In genomic region chr1:33872681-33873080, GRCh38 we compare ENCODE assay signal across 34 cellular contexts. TPM values are rescaled to one million over a fixed set of nuclear protein-coding genes. Genes with fewer than 3 reads are reported as not detected.
DNase-seq lines count a peak whose midpoint lies in the region; ATAC-seq, FAIRE-seq and TF ChIP-seq lines count a peak whose summit lies in the region.
"Had no signal": no experiment of that assay in that cellular context is flagged by ENCODE, and none has a peak within 500 bp of the region (broad histone marks: within the 10 kb centered on the region; RNA-seq: fewer than 3 reads in every experiment).

No MANE protein-coding gene starts in this region.

- no peaks in the 10 kb centered on the region for H3K36me3 Mint-ChIP-seq in natural killer cell treated with Interleukin-12 subunit alpha and Interleukin-12 subunit beta and Interleukin-15 and Interleukin-18, amount 100 ng/mL, for 72 hours
- H3K36me3 Mint-ChIP-seq in natural killer cell (no peaks in the 10 kb centered on the region), Calu3 (ENCODE audit: insufficient read depth, unreplicated experiment) (no peaks in the 10 kb centered on the region)
- H3K36me3 Mint-ChIP-seq in activated CD4-positive, alpha-beta T cell treated with anti-CD3 and anti-CD28 coated beads, Interleukin-2, amount 10 ng/mL, durations not matched to agents 7 days and 5 days (ENCODE audit: low read depth): no peaks in the 10 kb centered on the region
- H3K36me3 Mint-ChIP-seq: naive B cell had no signal

- POLR2A ChIA-PET in activated CD4-positive, alpha-beta T cell treated with anti-CD3 and anti-CD28 coated beads, Interleukin-2, amount 10 ng/mL, durations not matched to agents 7 days and 5 days (lab: Charles Lee): interaction anchor here (0.7 kb wide), 1 partner anchor 941 kb away, joined by 10 read pairs; no protein-coding TSS in a partner anchor

- intact Hi-C loops in natural killer cell (cut with micrococcal nuclease): no loop called here
- intact Hi-C loops in Calu3 (cut with micrococcal nuclease; ENCODE audit: unreplicated experiment): no loop called here

- H3K4me3 Mint-ChIP-seq in natural killer cell treated with Interleukin-12 subunit alpha and Interleukin-12 subunit beta and Interleukin-15 and Interleukin-18, amount 100 ng/mL, for 72 hours: peak overlapping the region; percentile 24
- H3K4me3 Mint-ChIP-seq in natural killer cell (no peak overlapping the region), Calu3 (ENCODE audit: low read depth, unreplicated experiment) (no peak overlapping the region)
- no peak overlapping the region for H3K4me3 Mint-ChIP-seq in activated CD4-positive, alpha-beta T cell treated with anti-CD3 and anti-CD28 coated beads, Interleukin-2, amount 10 ng/mL, durations not matched to agents 7 days and 5 days
- H3K4me3 Mint-ChIP-seq: activated CD8-positive, alpha-beta T cell treated with anti-CD3 and anti-CD28 coated beads for 36 hours; activated T-helper 1 cell treated with anti-CD3 and anti-CD28 coated beads, Interleukin-12 subunit alpha, Interleukin-12 subunit beta, Interleukin-2, Interleukin-4 antibody, amounts not matched to agents 30 ng/mL and 10 ng/mL and 1 ng/mL, durations not matched to agents 14 hours and 24 hours and 36 hours; CD4-positive, alpha-beta T cell; IgD-negative memory B cell; naive B cell had no signal

- H3K4me3 ChIP-seq in bronchial epithelial cell (ENCODE audit: low read depth, low read length) (no peak overlapping the region), kidney epithelial cell (ENCODE audit: low read depth, low read length) (no peak overlapping the region)
- H3K4me3 ChIP-seq: upper lobe of left lung had no signal

- no peaks in the 10 kb centered on the region for H3K9me3 Mint-ChIP-seq in natural killer cell treated with Interleukin-12 subunit alpha and Interleukin-12 subunit beta and Interleukin-15 and Interleukin-18, amount 100 ng/mL, for 72 hours
- H3K9me3 Mint-ChIP-seq in natural killer cell (no peaks in the 10 kb centered on the region), Calu3 (ENCODE audit: low read depth, unreplicated experiment) (peaks cover 6% of the 10 kb centered on the region)
- no peaks in the 10 kb centered on the region for H3K9me3 Mint-ChIP-seq in activated CD4-positive, alpha-beta T cell treated with anti-CD3 and anti-CD28 coated beads, Interleukin-2, amount 10 ng/mL, durations not matched to agents 7 days and 5 days
- H3K9me3 Mint-ChIP-seq: activated CD8-positive, alpha-beta T cell treated with anti-CD3 and anti-CD28 coated beads for 36 hours; activated T-helper 1 cell treated with anti-CD3 and anti-CD28 coated beads, Interleukin-12 subunit alpha, Interleukin-12 subunit beta, Interleukin-2, Interleukin-4 antibody, amounts not matched to agents 30 ng/mL and 10 ng/mL and 1 ng/mL, durations not matched to agents 14 hours and 24 hours and 36 hours; CD4-positive, alpha-beta T cell; IgD-negative memory B cell had no signal

- H3K27me3 Mint-ChIP-seq in natural killer cell treated with Interleukin-12 subunit alpha and Interleukin-12 subunit beta and Interleukin-15 and Interleukin-18, amount 100 ng/mL, for 72 hours: peaks cover 6 to 13% of the 10 kb centered on the region in 2 donors
- H3K27me3 Mint-ChIP-seq in natural killer cell (ENCODE audit: low read depth in 2 of 2) (peaks cover 8 to 21% of the 10 kb centered on the region in 2 donors), Calu3 (ENCODE audit: unreplicated experiment) (no peaks in the 10 kb centered on the region)
- peaks cover 4% of the 10 kb centered on the region for H3K27me3 Mint-ChIP-seq in activated CD4-positive, alpha-beta T cell treated with anti-CD3 and anti-CD28 coated beads, Interleukin-2, amount 10 ng/mL, durations not matched to agents 7 days and 5 days

- no peaks in the 10 kb centered on the region for H3K36me3 ChIP-seq in bronchial epithelial cell (ENCODE audit: control insufficient read depth, insufficient read depth, low read length)
- no peaks in the 10 kb centered on the region for H3K36me3 ChIP-seq in kidney epithelial cell (ENCODE audit: control insufficient read depth, insufficient read depth, low read length)
- H3K36me3 ChIP-seq: brain microvascular endothelial cell, upper lobe of left lung had no signal

- no peak for DNase-seq in natural killer cell treated with Interleukin-12 subunit alpha and Interleukin-12 subunit beta and Interleukin-15 and Interleukin-18, amount 100 ng/mL, for 72 hours (ENCODE audit: low spot score)
- DNase-seq in natural killer cell: no peak
- DNase-seq in bronchial epithelial cell (ENCODE audit: low read depth): peak; percentile 2
- DNase-seq in kidney epithelial cell (ENCODE audit: low read depth): peak; percentile 12
- DNase-seq in hepatic stellate cell (ENCODE audit: low spot score): no peak
- DNase-seq in Calu3: no peak
- DNase-seq in activated CD4-positive, alpha-beta T cell treated with anti-CD3 and anti-CD28 coated beads, Interleukin-2, amount 10 ng/mL, durations not matched to agents 7 days and 5 days: no peak
- DNase-seq: activated CD4-positive, alpha-beta T cell treated with anti-CD3 and anti-CD28 coated beads for 1 hour; activated CD8-positive, alpha-beta memory T cell treated with anti-CD3 and anti-CD28 coated beads, Interleukin-2, amount 50 U/mL, for 48 hours; activated naive CD4-positive, alpha-beta T cell treated with Interleukin-2 at 50 U/mL for 16 hours; brain microvascular endothelial cell; CD4-positive, alpha-beta T cell; glutamatergic neuron; midbrain; naive B cell; NCI-H1092; NCI-H1694; NCI-H446 treated with DMSO at 0.1 percent for 48 hours; stimulated activated CD4-positive, alpha-beta T cell treated with anti-CD3 and anti-CD28 coated beads, Interleukin-15, amount 100 ng/mL, for 24 hours; stimulated activated CD4-positive, alpha-beta T cell treated with anti-CD3 and anti-CD28 coated beads, Interleukin-4, amount 100 ng/mL, for 4 hours; substantia nigra; upper lobe of left lung had no signal

- H3K4me1 Mint-ChIP-seq in natural killer cell treated with Interleukin-12 subunit alpha and Interleukin-12 subunit beta and Interleukin-15 and Interleukin-18, amount 100 ng/mL, for 72 hours (ENCODE audit: low read depth in 2 of 2): peaks cover 30 to 41% of the 10 kb centered on the region in 2 donors
- peaks cover 31 to 44% of the 10 kb centered on the region in 2 donors for H3K4me1 Mint-ChIP-seq in natural killer cell
- H3K4me1 Mint-ChIP-seq in Calu3 (ENCODE audit: low read depth, unreplicated experiment): no peaks in the 10 kb centered on the region
- no peaks in the 10 kb centered on the region for H3K4me1 Mint-ChIP-seq in activated CD4-positive, alpha-beta T cell treated with anti-CD3 and anti-CD28 coated beads, Interleukin-2, amount 10 ng/mL, durations not matched to agents 7 days and 5 days
- H3K4me1 Mint-ChIP-seq: IgD-negative memory B cell, naive B cell had no signal

- FAIRE-seq in bronchial epithelial cell (lab: Jason Lieb, UNC): no peak
- FAIRE-seq: islet of Langerhans had no signal

- no peak for ATAC-seq in natural killer cell treated with Interleukin-12 subunit alpha and Interleukin-12 subunit beta and Interleukin-15 and Interleukin-18, amount 100 ng/mL, for 72 hours
- ATAC-seq in natural killer cell: no peak
- no peak for ATAC-seq in GM18520 (IDR thresholded peaks at IDR 0.05; ENCODE audit: unreplicated experiment)

- H3K27ac Mint-ChIP-seq in natural killer cell treated with Interleukin-12 subunit alpha and Interleukin-12 subunit beta and Interleukin-15 and Interleukin-18, amount 100 ng/mL, for 72 hours: no peak overlapping the region
- H3K27ac Mint-ChIP-seq in natural killer cell (no peak overlapping the region), Calu3 (ENCODE audit: unreplicated experiment) (no peak overlapping the region)
- no peak overlapping the region for H3K27ac Mint-ChIP-seq in activated CD4-positive, alpha-beta T cell treated with anti-CD3 and anti-CD28 coated beads, Interleukin-2, amount 10 ng/mL, durations not matched to agents 7 days and 5 days
- H3K27ac Mint-ChIP-seq: activated CD8-positive, alpha-beta T cell treated with anti-CD3 and anti-CD28 coated beads for 36 hours; activated T-helper 1 cell treated with anti-CD3 and anti-CD28 coated beads, Interleukin-12 subunit alpha, Interleukin-12 subunit beta, Interleukin-2, Interleukin-4 antibody, amounts not matched to agents 30 ng/mL and 10 ng/mL and 1 ng/mL, durations not matched to agents 14 hours and 24 hours and 36 hours; CD4-positive, alpha-beta T cell; IgD-negative memory B cell; naive B cell had no signal

- no peaks in the 10 kb centered on the region for H3K27me3 ChIP-seq in bronchial epithelial cell (ENCODE audit: control insufficient read depth, insufficient read depth, low read length)
- no peaks in the 10 kb centered on the region for H3K27me3 ChIP-seq in kidney epithelial cell (ENCODE audit: control insufficient read depth, insufficient read depth, low read length)
- H3K27me3 ChIP-seq: brain microvascular endothelial cell, upper lobe of left lung had no signal

- TF ChIP-seq CTCF in natural killer cell (IDR thresholded peaks at IDR 0.05) (no peak), bronchial epithelial cell (IDR thresholded peaks at IDR 0.05; ENCODE audit: insufficient read depth, low read length, severe bottlenecking) (no peak), kidney epithelial cell (IDR thresholded peaks at IDR 0.05; ENCODE audit: insufficient read depth, low read length, poor library complexity, severe bottlenecking) (no peak), Calu3 (IDR thresholded peaks at IDR 0.05; ENCODE audit: unreplicated experiment) (no peak)

- CTCF ChIA-PET in Calu3 (lab: Charles Lee): no interaction called here
- CTCF ChIA-PET in activated CD4-positive, alpha-beta T cell treated with anti-CD3 and anti-CD28 coated beads, Interleukin-2, amount 10 ng/mL, durations not matched to agents 7 days and 5 days (lab: Charles Lee): interaction anchor here (0.6 kb wide), 1 partner anchor 49 kb away, joined by 4 read pairs; no protein-coding TSS in a partner anchor

- BruUV-seq in Calu3 (replicated peaks; lab: Mats Ljungman, UMichigan): no TSS peak

RNA-seq across cellular contexts. Expression of gene HMGB4, which starts 8.8 kb away (rescaled TPM):
- not detected for total RNA-seq in natural killer cell treated with Interleukin-12 subunit alpha and Interleukin-12 subunit beta and Interleukin-15 and Interleukin-18, amount 100 ng/mL, for 72 hours
- total RNA-seq in natural killer cell (not detected), bronchial epithelial cell (not detected in 2 replicates), kidney epithelial cell (not detected in 2 replicates), Calu3 (2022) (not detected in 2 replicates)
- total RNA-seq in activated CD4-positive, alpha-beta T cell treated with anti-CD3 and anti-CD28 coated beads, Interleukin-2, amount 10 ng/mL, durations not matched to agents 7 days and 5 days: not detected
- total RNA-seq: A172; activated CD8-positive, alpha-beta T cell treated with anti-CD3 and anti-CD28 coated beads for 36 hours; activated T-helper 1 cell treated with anti-CD3 and anti-CD28 coated beads, Interleukin-12 subunit alpha, Interleukin-12 subunit beta, Interleukin-2, Interleukin-4 antibody, amounts not matched to agents 30 ng/mL and 10 ng/mL and 1 ng/mL, durations not matched to agents 14 hours and 24 hours and 36 hours; CD4-positive, alpha-beta T cell; cerebellum; dermis microvascular lymphatic vessel endothelial cell; fibroblast of villous mesenchyme; lower leg skin; osteoblast; pulmonary artery endothelial cell; upper lobe of left lung had no signal

Comparison
In these comparisons a context has a peak if more than half of its experiments do, and no peak if none do; other contexts are left out.
1. DNase-seq: peak in bronchial epithelial cell (single experiment) and kidney epithelial cell (single experiment); none in natural killer cell treated with Interleukin-12 subunit alpha and Interleukin-12 subunit beta and Interleukin-15 and Interleukin-18, amount 100 ng/mL, for 72 hours (single experiment), natural killer cell (single experiment), hepatic stellate cell (single experiment), Calu3 (single experiment) and activated CD4-positive, alpha-beta T cell treated with anti-CD3 and anti-CD28 coated beads, Interleukin-2, amount 10 ng/mL, durations not matched to agents 7 days and 5 days (single experiment).